Comparison of ENCODE assay signal across 9 cellular contexts in genomic region chr7:27995228-27995627, GRCh38.
DNase-seq lines count a peak whose midpoint lies in the region; ATAC-seq and TF ChIP-seq lines count a peak whose summit lies in the region.
"Had no signal": no experiment of that assay in that cellular context is flagged by ENCODE, and none has a peak within 500 bp of the region (broad histone marks: within the 10 kb centered on the region; RNA-seq: fewer than 3 reads in every experiment).

No MANE protein-coding gene starts in this region.

- H3K79me1 ChIP-seq in mesenchymal stem cell (replicated peaks; ENCODE audit: low read length, poor library complexity, severe bottlenecking): peaks cover 32% of the 10 kb centered on the region

- ATAC-seq in SK-N-SH treated with all-trans-retinoic acid at 6 μM for 48 hours (peak; percentile 40), HG02840 (IDR thresholded peaks at IDR 0.05; ENCODE audit: low FRiP score, unreplicated experiment) (no peak)

- H3K36me3 ChIP-seq in SK-N-SH (replicated peaks in 1 of 2; ENCODE audit: control insufficient read depth in 1 of 2, insufficient read depth in 2 of 2, low read length in 1 of 2) (no peaks in the 10 kb centered on the region), Loucy (ENCODE audit: insufficient read depth, low read length) (no peaks in the 10 kb centered on the region), mesenchymal stem cell (ENCODE audit: control insufficient read depth in 1 of 2, insufficient read depth in 2 of 2, low read depth in 1 of 2, low read length in 2 of 2) (no peaks in the 10 kb centered on the region), smooth muscle cell (ENCODE audit: low read depth) (no peaks in the 10 kb centered on the region)

- H3K9ac ChIP-seq in SK-N-SH: no peak overlapping the region
- H3K9ac ChIP-seq in Loucy (ENCODE audit: low read depth, low read length, poor library complexity, severe bottlenecking): no peak overlapping the region
- H3K9ac ChIP-seq in mesenchymal stem cell (ENCODE audit: low read length): peak overlapping the region; percentile 5
- H3K9ac ChIP-seq in smooth muscle cell (ENCODE audit: low read depth): peak overlapping the region; percentile 15

- CTCF ChIA-PET in SK-N-SH (lab: Yijun Ruan, JAX): interaction anchor here (1.1 to 4.7 kb wide), 7 partner anchors 9 to 99 kb away, joined by 3 to 24 read pairs (median 4); no protein-coding TSS in a partner anchor

- H3F3A ChIP-seq in SK-N-SH (replicated peaks; ENCODE audit: insufficient read depth) (peaks cover 8% of the 10 kb centered on the region), Loucy (ENCODE audit: low read depth) (peaks cover 3% of the 10 kb centered on the region; the same call in 1 of the 2 replicates), smooth muscle cell (ENCODE audit: low read depth) (peaks cover 6% of the 10 kb centered on the region)

- no peak overlapping the region for H4K91ac ChIP-seq in mesenchymal stem cell (ENCODE audit: low read length)

- no peak for DNase-seq in SK-N-SH
- DNase-seq in mesenchymal stem cell: no peak
- no peak for DNase-seq in smooth muscle cell (lab: John Stamatoyannopoulos, UW; ENCODE audit: unreplicated experiment)
- no peak for DNase-seq in retina
- DNase-seq: CD4-positive, alpha-beta T cell; DMS 273 treated with DMSO at 0.1 percent for 48 hours had no signal

- H3K18ac ChIP-seq in mesenchymal stem cell (ENCODE audit: low read depth in 1 of 2, low read length in 2 of 2): no peak overlapping the region

- no peak overlapping the region for H2BK15ac ChIP-seq in mesenchymal stem cell (ENCODE audit: low read depth, poor library complexity, severe bottlenecking)

- H3K4me3 ChIP-seq in SK-N-SH (ENCODE audit: low read depth in 2 of 2, low read length in 1 of 2): no peak overlapping the region
- peak overlapping the region; percentile 26 for H3K4me3 ChIP-seq in Loucy (ENCODE audit: low read length, poor library complexity, severe bottlenecking)
- no peak overlapping the region for H3K4me3 ChIP-seq in mesenchymal stem cell (ENCODE audit: insufficient read depth in 1 of 2, low read depth in 1 of 2, low read length in 2 of 2)
- no peak overlapping the region for H3K4me3 ChIP-seq in smooth muscle cell

- H2BK5ac ChIP-seq in mesenchymal stem cell (ENCODE audit: low read depth, low read length, poor library complexity, severe bottlenecking): no peak overlapping the region

- POLR2A ChIA-PET in SK-N-SH (lab: Yijun Ruan, JAX): no interaction called here

- H3K4me1 ChIP-seq in SK-N-SH (ENCODE audit: control insufficient read depth in 1 of 2, insufficient read depth in 2 of 2, low read depth in 1 of 2, low read length in 1 of 2): peaks cover 9 to 13% of the 10 kb centered on the region in 2 experiments
- peaks cover 47% of the 10 kb centered on the region for H3K4me1 ChIP-seq in Loucy (ENCODE audit: insufficient read depth, low read length, poor library complexity, severe bottlenecking)
- peaks cover 2% of the 10 kb centered on the region for H3K4me1 ChIP-seq in mesenchymal stem cell (ENCODE audit: control insufficient read depth, insufficient read depth, low read depth, low read length)
- peaks cover 14% of the 10 kb centered on the region for H3K4me1 ChIP-seq in smooth muscle cell (ENCODE audit: low read depth)

- H3K14ac ChIP-seq in mesenchymal stem cell (ENCODE audit: low read length in 2 of 2): no peak overlapping the region

- H3K27ac ChIP-seq in SK-N-SH (ENCODE audit: low read depth in 2 of 2, low read length in 1 of 2) (peak overlapping the region in 1 of 2 experiments; percentile 72; a peak in 2 of 4 replicates), mesenchymal stem cell (ENCODE audit: low read length, poor library complexity, severe bottlenecking) (no peak overlapping the region), smooth muscle cell (ENCODE audit: low read depth) (peak overlapping the region; percentile 38)

- H3K9me3 ChIP-seq in SK-N-SH: no peaks in the 10 kb centered on the region
- H3K9me3 ChIP-seq in Loucy (ENCODE audit: insufficient read depth, low read depth, low read length): no peaks in the 10 kb centered on the region
- H3K9me3 ChIP-seq in mesenchymal stem cell (ENCODE audit: control insufficient read depth, low read length): no peaks in the 10 kb centered on the region
- H3K9me3 ChIP-seq in smooth muscle cell (replicated peaks; ENCODE audit: low read depth): no peaks in the 10 kb centered on the region

- no peak overlapping the region for H3K4ac ChIP-seq in mesenchymal stem cell (ENCODE audit: low read depth in 1 of 2, low read length in 2 of 2)

- TF ChIP-seq CTCF in SK-N-SH (IDR thresholded peaks at IDR 0.05) (no peak), Loucy (conservative IDR thresholded peaks at IDR 0.05; ENCODE audit: low read length) (no peak), smooth muscle cell (IDR thresholded peaks at IDR 0.05; ENCODE audit: borderline replicate concordance, insufficient read depth, poor library complexity, severe bottlenecking) (no peak)

- 97% methylated on average over 3 of the region's 3 CpGs for WGBS in SK-N-SH (ENCODE audit: low lambda C conversion rate)
- 87% methylated on average over 2 of the region's 3 CpGs for WGBS in mesenchymal stem cell
- 44% methylated on average over 3 of the region's 3 CpGs for WGBS in smooth muscle cell (ENCODE audit: low lambda C conversion rate)

- no peak overlapping the region for H2BK12ac ChIP-seq in mesenchymal stem cell (ENCODE audit: low read length in 2 of 2)

- H3K79me2 ChIP-seq in SK-N-SH (ENCODE audit: insufficient read depth) (no peaks in the 10 kb centered on the region), Loucy (ENCODE audit: insufficient read depth, low read length) (no peaks in the 10 kb centered on the region), smooth muscle cell (ENCODE audit: low read depth) (peaks cover 24% of the 10 kb centered on the region)

- no peak for TF ChIP-seq EP300 in SK-N-SH (IDR thresholded peaks at IDR 0.05; ENCODE audit: borderline replicate concordance in 1 of 2, low read depth in 1 of 2, low read length in 1 of 2)

- no peak overlapping the region for H2AFZ ChIP-seq in SK-N-SH (ENCODE audit: low read depth)
- H2AFZ ChIP-seq in Loucy (ENCODE audit: low read length): no peak overlapping the region
- no peak overlapping the region for H2AFZ ChIP-seq in mesenchymal stem cell (ENCODE audit: low read depth, low read length)
- no peak overlapping the region for H2AFZ ChIP-seq in smooth muscle cell (ENCODE audit: low read depth)

- H3K9me2 ChIP-seq in SK-N-SH (no peaks in the 10 kb centered on the region), Loucy (replicated peaks; ENCODE audit: low read depth, low read length) (no peaks in the 10 kb centered on the region)

- H3K4me2 ChIP-seq in SK-N-SH: no peak overlapping the region
- H3K4me2 ChIP-seq in Loucy (ENCODE audit: low read depth, low read length, poor library complexity, severe bottlenecking): peak overlapping the region; percentile 71
- no peak overlapping the region for H3K4me2 ChIP-seq in mesenchymal stem cell (ENCODE audit: low read length, poor library complexity, severe bottlenecking)
- peak overlapping the region; percentile 63 for H3K4me2 ChIP-seq in smooth muscle cell

- no peak overlapping the region for H3K23ac ChIP-seq in mesenchymal stem cell (ENCODE audit: low read length in 2 of 2)

- H2AK5ac ChIP-seq in mesenchymal stem cell (ENCODE audit: low read length, severe bottlenecking): no peak overlapping the region

- no peak for TF ChIP-seq RAD21 in SK-N-SH (IDR thresholded peaks at IDR 0.05; ENCODE audit: low read length)

- H4K20me1 ChIP-seq in SK-N-SH (ENCODE audit: insufficient read depth) (no peaks in the 10 kb centered on the region), Loucy (ENCODE audit: insufficient read depth, low read length, poor library complexity, severe bottlenecking) (peaks cover 5% of the 10 kb centered on the region), smooth muscle cell (ENCODE audit: low read depth) (peaks cover 13% of the 10 kb centered on the region)

- no peak overlapping the region for H4K8ac ChIP-seq in mesenchymal stem cell (ENCODE audit: low read length)

- no peak overlapping the region for H2BK120ac ChIP-seq in mesenchymal stem cell (ENCODE audit: low read depth, low read length)

- no peaks in the 10 kb centered on the region for H3K27me3 ChIP-seq in SK-N-SH (ENCODE audit: insufficient read depth)
- H3K27me3 ChIP-seq in Loucy (ENCODE audit: insufficient read depth, low read length, poor library complexity, severe bottlenecking): no peaks in the 10 kb centered on the region
- no peaks in the 10 kb centered on the region for H3K27me3 ChIP-seq in mesenchymal stem cell (ENCODE audit: control insufficient read depth in 1 of 2, insufficient read depth in 1 of 2, low read length in 2 of 2)
- H3K27me3 ChIP-seq in smooth muscle cell (ENCODE audit: low read depth): no peaks in the 10 kb centered on the region

TF ChIP-seq in SK-N-SH treated with all-trans-retinoic acid at 6 μM for 48 hours, 23 proteins besides CTCF, POLR2A, EP300 and RAD21 (continues in another document):
- TF ChIP-seq POU6F1 (CRISPR knock-in tag; IDR thresholded peaks at IDR 0.05; ENCODE audit: borderline replicate concordance, low read depth) (no peak), RARB (CRISPR knock-in tag; IDR thresholded peaks at IDR 0.05) (no peak)

TF ChIP-seq in SK-N-SH, 30 proteins besides CTCF, POLR2A, EP300 and RAD21 (continues in another document):
- no peak for TF ChIP-seq EZH2phosphoT487 (IDR thresholded peaks at IDR 0.05; ENCODE audit: borderline replicate concordance, low read depth)
- no peak for TF ChIP-seq JUND (IDR thresholded peaks at IDR 0.05)
- TF ChIP-seq RCOR1 (IDR thresholded peaks at IDR 0.05; ENCODE audit: low read length): no peak
- TF ChIP-seq SMC3 (IDR thresholded peaks at IDR 0.05; ENCODE audit: low read depth, low read length): no peak
- no peak for TF ChIP-seq FOSL2 (IDR thresholded peaks at IDR 0.05; ENCODE audit: borderline replicate concordance, low read depth)
- no peak for TF ChIP-seq RFX5 (IDR thresholded peaks at IDR 0.05; ENCODE audit: low read length)
- TF ChIP-seq FOXM1 (IDR thresholded peaks at IDR 0.05; ENCODE audit: low read depth): no peak
- TF ChIP-seq YY1 (IDR thresholded peaks at IDR 0.05; ENCODE audit: low read depth): no peak
- no peak for TF ChIP-seq NRF1 (IDR thresholded peaks at IDR 0.05; ENCODE audit: low read depth, low read length)

Comparison
In these comparisons a context has a peak if more than half of its experiments do, and no peak if none do; other contexts are left out.
1. H3K4me2 ChIP-seq: peak in Loucy (single experiment) and smooth muscle cell (single experiment); none in SK-N-SH (single experiment) and mesenchymal stem cell (single experiment).
2. H3K9ac ChIP-seq: peak in mesenchymal stem cell (single experiment) and smooth muscle cell (single experiment); none in SK-N-SH (single experiment) and Loucy (single experiment).